Comparison of ENCODE assay signal across 8 cellular contexts in the genomic region with DNA sequence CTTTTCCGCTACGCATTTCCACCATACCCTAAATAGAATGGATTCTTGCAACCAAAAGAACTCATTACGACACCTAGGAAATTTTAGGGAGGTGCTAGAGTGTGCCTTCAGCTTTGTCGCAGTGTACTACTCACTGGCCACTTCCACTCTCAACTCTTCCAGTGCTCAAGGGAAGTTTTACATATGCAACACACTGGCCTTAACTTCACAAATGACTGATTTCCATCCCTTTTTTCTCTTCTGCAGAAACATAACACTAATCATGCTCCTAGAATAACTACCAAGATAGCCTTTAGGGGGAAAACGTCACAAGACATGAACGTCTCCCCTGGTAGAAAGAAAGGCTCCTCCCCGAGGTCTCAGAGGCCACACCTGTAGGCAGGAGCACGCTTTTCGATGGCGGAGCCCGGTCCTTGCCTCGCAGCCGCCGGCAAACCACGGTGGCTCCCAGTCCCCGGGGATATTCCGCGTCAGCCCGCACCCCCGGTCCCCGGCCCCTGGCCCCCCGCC. TPM values are rescaled to one million over a fixed set of nuclear protein-coding genes. Genes with fewer than 3 reads are reported as not detected.
DNase-seq lines count a peak whose midpoint lies in the region; ATAC-seq and TF ChIP-seq lines count a peak whose summit lies in the region.

No MANE protein-coding gene starts in this region.

- TF ChIP-seq POLR2A in stomach (IDR thresholded peaks at IDR 0.05): no peak

- intact Hi-C loops in OCI-LY7 (cut with micrococcal nuclease; ENCODE audit: unreplicated experiment) (loop anchor here (5.0 kb wide), 1 partner anchor 118 kb away; no protein-coding TSS in a partner anchor), stomach (cut with DNase I; ENCODE audit: low total_unique reads) (no loop called here)

- POLR2A ChIA-PET in OCI-LY7 (lab: Charles Lee): interaction anchor here (0.6 to 1.4 kb wide), 3 partner anchors 50 to 521 kb away, joined by 3 to 4 read pairs (median 3); no protein-coding TSS in a partner anchor

- H2AFZ ChIP-seq in OCI-LY7 (ENCODE audit: low read length): peak overlapping the region; percentile 62; the same call in 1 of the 2 replicates

- H3K27ac Mint-ChIP-seq in neural crest cell (ENCODE audit: unreplicated experiment): peak overlapping the region; percentile 99

- peak overlapping the region; percentile 98 for H3K4me3 Mint-ChIP-seq in activated T-cell treated with anti-CD3 and anti-CD28 coated beads, Interleukin-2, amount 50 U/mL, for 4 hours
- peak overlapping the region; percentile 100 for H3K4me3 Mint-ChIP-seq in neural crest cell

- no peak for TF ChIP-seq EP300 in stomach (IDR thresholded peaks at IDR 0.05)

- H3K36me3 ChIP-seq in OCI-LY7 (ENCODE audit: insufficient read depth, low read length) (peaks cover 16% of the 10 kb centered on the region), stomach (no peaks in the 10 kb centered on the region)

- no peaks in the 10 kb centered on the region for H3K9me3 Mint-ChIP-seq in activated T-cell treated with anti-CD3 and anti-CD28 coated beads, Interleukin-2, amount 50 U/mL, for 4 hours
- no peaks in the 10 kb centered on the region for H3K9me3 Mint-ChIP-seq in neural crest cell

- peaks cover 30% of the 10 kb centered on the region for H3K4me1 Mint-ChIP-seq in activated T-cell treated with anti-CD3 and anti-CD28 coated beads, Interleukin-2, amount 50 U/mL, for 4 hours (ENCODE audit: low read depth)
- peaks cover 27% of the 10 kb centered on the region for H3K4me1 Mint-ChIP-seq in neural crest cell

- no peak for TF ChIP-seq CTCF in OCI-LY7 (conservative IDR thresholded peaks at IDR 0.05; ENCODE audit: low read length)
- TF ChIP-seq CTCF in neural crest cell (conservative IDR thresholded peaks at IDR 0.05): no peak
- TF ChIP-seq CTCF in stomach (IDR thresholded peaks at IDR 0.05): no peak

- peaks cover 18% of the 10 kb centered on the region for H3K4me1 ChIP-seq in OCI-LY7 (ENCODE audit: insufficient read depth, low read length, poor library complexity, severe bottlenecking)
- H3K4me1 ChIP-seq in stomach: peaks cover 8 to 36% (median 31%) of the 10 kb centered on the region in 4 donors

- no peaks in the 10 kb centered on the region for H4K20me1 ChIP-seq in OCI-LY7 (ENCODE audit: insufficient read depth, low read length)

- CTCF ChIA-PET in OCI-LY7 (lab: Charles Lee; ENCODE audit: unreplicated experiment): interaction anchor here (0.8 kb wide), 1 partner anchor 15 kb away, joined by 3 read pairs; no protein-coding TSS in a partner anchor

- no peaks in the 10 kb centered on the region for H3K9me2 ChIP-seq in OCI-LY7 (ENCODE audit: insufficient read depth, low read length)

- H3K4me2 ChIP-seq in OCI-LY7 (ENCODE audit: low read length): peak overlapping the region; percentile 92

- ATAC-seq in GM19463 (IDR thresholded peaks at IDR 0.05; ENCODE audit: unreplicated experiment) (peak; percentile 60), HG03571 (IDR thresholded peaks at IDR 0.05; ENCODE audit: unreplicated experiment) (peak; percentile 62)
- peak; percentile 77 to 79 for ATAC-seq in activated T-cell treated with anti-CD3 and anti-CD28 coated beads, Interleukin-2, amount 50 U/mL, for 4 hours

- H3K27me3 ChIP-seq in stomach: no peaks in the 10 kb centered on the region

- H3K79me2 ChIP-seq in OCI-LY7 (ENCODE audit: insufficient read depth, low read depth, low read length): peaks cover 45% of the 10 kb centered on the region

- no peaks in the 10 kb centered on the region for H3K27me3 Mint-ChIP-seq in activated T-cell treated with anti-CD3 and anti-CD28 coated beads, Interleukin-2, amount 50 U/mL, for 4 hours (ENCODE audit: low read depth)
- no peaks in the 10 kb centered on the region for H3K27me3 Mint-ChIP-seq in neural crest cell (ENCODE audit: low read depth)

- peak overlapping the region; percentile 77 for H3K27ac ChIP-seq in OCI-LY7 (ENCODE audit: low read depth, low read length, poor library complexity, severe bottlenecking)
- peak overlapping the region; percentile 93 to 99 (median 96) for H3K27ac ChIP-seq in stomach

- DNase-seq in COLO668 (lab: John Stamatoyannopoulos, UW; ENCODE audit: unreplicated experiment) (peak; percentile 52), OCI-LY7 (ENCODE audit: low spot score) (peak; percentile 80), fibroblast of gingiva (ENCODE audit: low read depth) (peak; percentile 26), neural crest cell (ENCODE audit: low read depth, low spot score) (peak; percentile 31), stomach (peak; percentile 61)
- peak; percentile 67 for DNase-seq in activated T-cell treated with anti-CD3 and anti-CD28 coated beads, Interleukin-2, amount 50 U/mL, for 4 hours

- no peaks in the 10 kb centered on the region for H3K9me3 ChIP-seq in OCI-LY7 (ENCODE audit: low read length)
- H3K9me3 ChIP-seq in stomach: no peaks in the 10 kb centered on the region

- BruUV-seq in OCI-LY7 (replicated peaks; lab: Mats Ljungman, UMichigan): no TSS peak

- WGBS in stomach, 5 donors: 1 to 5% (median 3%) methylated on average over 19 to 22 of the region's 22 CpGs

- peak overlapping the region; percentile 98 for H3K4me3 ChIP-seq in OCI-LY7 (ENCODE audit: low read depth, low read length, poor library complexity, severe bottlenecking)
- peak overlapping the region; percentile 79 to 100 (median 92) for H3K4me3 ChIP-seq in stomach

- H3K36me3 Mint-ChIP-seq in activated T-cell treated with anti-CD3 and anti-CD28 coated beads, Interleukin-2, amount 50 U/mL, for 4 hours (ENCODE audit: insufficient read depth): peaks cover 14% of the 10 kb centered on the region
- peaks cover 12% of the 10 kb centered on the region for H3K36me3 Mint-ChIP-seq in neural crest cell (ENCODE audit: low read depth)

RNA-seq across cellular contexts. Expression of gene LYRM4, which starts 0.6 kb away (rescaled TPM):
- 19.6 and 21.9 TPM in 2 replicates for total RNA-seq in OCI-LY7 (2014; rRNA removed; shearing (Covaris generic))
- 27.3 and 34.3 TPM in 2 replicates for total RNA-seq in OCI-LY7 (2022)
- total RNA-seq in activated T-cell treated with anti-CD3 and anti-CD28 coated beads, Interleukin-2, amount 50 U/mL, for 4 hours: 10 to 100 TPM; 49.2 to 50.6 (median 50.0) TPM
- total RNA-seq in neural crest cell: 39.3 and 46.3 TPM in 2 replicates
- total RNA-seq in stomach: 10 to 100 TPM in 3 of 5 donors, under 1 TPM in 1, not detected in 1; 0.58 to 31.4 (median 13.6) TPM
- polyA plus RNA-seq in stomach: 10 to 100 TPM; 18.5 to 22.5 (median 22.0) TPM

RNA-seq across cellular contexts. Expression of gene FARS2, which starts 1.1 kb away (rescaled TPM):
- 14.3 and 18.3 TPM in 2 replicates for total RNA-seq in OCI-LY7 (2014; rRNA removed; shearing (Covaris generic))
- total RNA-seq in OCI-LY7 (2022) (11.5 and 13.8 TPM in 2 replicates), neural crest cell (21.1 and 23.3 TPM in 2 replicates), stomach (10 to 100 TPM in 4 of 5 donors, 1 to 10 TPM in 1; 3.8 to 47.8 (median 25.7) TPM)
- 10 to 100 TPM; 28.3 to 31.0 (median 29.9) TPM for total RNA-seq in activated T-cell treated with anti-CD3 and anti-CD28 coated beads, Interleukin-2, amount 50 U/mL, for 4 hours
- polyA plus RNA-seq in stomach: 10 to 100 TPM in 2 of 3 donors, 1 to 10 TPM in 1; 9.5 to 10.8 (median 10.1) TPM

Comparison
In these comparisons a context has a peak if more than half of its experiments do, and no peak if none do; other contexts are left out.
1. Peak in every context shown above with its lines: DNase-seq, ATAC-seq, H3K4me3 ChIP-seq and H3K27ac ChIP-seq.
2. DNase-seq: peak in every context shown above with its lines; median percentile 80 in OCI-LY7; 67 in activated T-cell treated with anti-CD3 and anti-CD28 coated beads, Interleukin-2, amount 50 U/mL, for 4 hours; 61 in stomach; 52 in COLO668; 31 in neural crest cell; 26 in fibroblast of gingiva.